8 cellular contexts compared by ENCODE assay signal in the genomic region with DNA sequence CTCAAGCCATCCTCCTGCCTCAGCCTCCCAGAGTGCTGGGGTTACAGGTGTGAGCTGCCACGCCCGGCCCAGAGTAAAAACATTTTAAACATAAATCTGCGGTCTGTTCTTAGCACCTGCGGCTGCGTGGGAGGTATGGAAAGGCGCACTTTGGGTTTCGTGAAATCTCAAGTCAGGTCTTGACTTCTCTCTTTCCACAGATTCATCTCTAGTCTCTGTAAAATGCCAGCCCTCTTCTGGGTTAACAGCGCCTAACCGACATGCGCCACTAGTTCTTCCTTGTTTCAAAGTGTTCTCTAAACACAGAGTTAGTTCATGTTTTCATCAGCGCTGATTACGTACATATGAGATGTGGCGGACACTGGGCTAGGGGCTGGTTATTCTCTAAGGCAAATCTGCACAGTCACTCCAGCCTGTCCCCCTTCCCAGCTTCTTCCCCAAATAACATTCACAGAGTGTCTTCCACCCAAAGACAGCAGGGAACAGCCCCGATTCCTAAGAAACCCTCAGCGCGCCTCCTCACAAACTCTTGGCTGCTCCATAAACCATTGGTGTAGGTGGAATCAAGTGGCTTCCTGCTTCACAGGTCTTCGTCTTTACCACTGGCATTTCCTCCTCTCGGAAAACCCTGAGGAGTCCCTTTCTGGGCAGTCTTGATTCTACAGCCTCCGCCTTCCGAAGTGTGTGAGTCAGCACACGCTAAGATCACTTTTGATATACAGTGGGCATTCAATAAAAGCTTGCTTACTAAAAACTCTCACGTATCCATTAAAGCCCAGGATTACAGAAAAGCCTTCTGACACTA. TPM values are rescaled to one million over a fixed set of nuclear protein-coding genes. Genes with fewer than 3 reads are reported as not detected.
DNase-seq lines count a peak whose midpoint lies in the region; ATAC-seq and TF ChIP-seq lines count a peak whose summit lies in the region.

No MANE protein-coding gene starts in this region.

- peaks cover 18% of the 10 kb centered on the region for H3K4me1 ChIP-seq in BLaER1
- peaks cover 0 to 7% of the 10 kb centered on the region in 2 donors for H3K4me1 ChIP-seq in lung (ENCODE audit: control insufficient read depth in 2 of 2, insufficient read depth in 2 of 2, low read length in 2 of 2)

- H3K27me3 ChIP-seq in BLaER1: no peaks in the 10 kb centered on the region
- no peaks in the 10 kb centered on the region for H3K27me3 ChIP-seq in WERI-Rb-1 (ENCODE audit: insufficient read depth, low read depth, severe bottlenecking)
- no peaks in the 10 kb centered on the region for H3K27me3 ChIP-seq in lung (ENCODE audit: control insufficient read depth, insufficient read depth)

- H3K4me3 Mint-ChIP-seq in chondrocyte (ENCODE audit: unreplicated experiment): peak overlapping the region; percentile 82

- no peaks in the 10 kb centered on the region for H3K9me3 Mint-ChIP-seq in chondrocyte (ENCODE audit: low read depth)

- peaks cover 1% of the 10 kb centered on the region for H3K36me3 Mint-ChIP-seq in chondrocyte (ENCODE audit: low read depth)

- no peak for TF ChIP-seq CTCF in WERI-Rb-1 (IDR thresholded peaks at IDR 0.05; ENCODE audit: low read depth, low read length)
- no peak for TF ChIP-seq CTCF in chondrocyte (IDR thresholded peaks at IDR 0.05)
- no peak for TF ChIP-seq CTCF in lung (IDR thresholded peaks at IDR 0.05; ENCODE audit: control extremely low read depth, extremely low read depth)

- peak; percentile 39 for ATAC-seq in GM21367 (IDR thresholded peaks at IDR 0.05; ENCODE audit: unreplicated experiment)
- peak; percentile 49 for ATAC-seq in lung (ENCODE audit: insufficient read depth, low FRiP score)

- H3K9me3 ChIP-seq in BLaER1: peaks cover 14% of the 10 kb centered on the region
- peaks cover 2% of the 10 kb centered on the region for H3K9me3 ChIP-seq in WERI-Rb-1 (ENCODE audit: severe bottlenecking)
- no peaks in the 10 kb centered on the region for H3K9me3 ChIP-seq in lung (ENCODE audit: control insufficient read depth in 2 of 2, insufficient read depth in 1 of 2, low read length in 1 of 2)

- peak overlapping the region; percentile 85 for H3K9ac ChIP-seq in BLaER1

- WGBS in lung, 2 donors: 31 to 41% methylated on average over 22 of the region's 22 CpGs

- H3K4me1 Mint-ChIP-seq in chondrocyte (ENCODE audit: low read depth): peaks cover 22% of the 10 kb centered on the region

- H3K4me2 ChIP-seq in BLaER1: peak overlapping the region; percentile 88

- H3K27me3 Mint-ChIP-seq in chondrocyte (ENCODE audit: low read depth): no peaks in the 10 kb centered on the region

- peak; percentile 30 for DNase-seq in Jurkat, Clone E6-1 (ENCODE audit: low read depth, low spot score)
- DNase-seq in WERI-Rb-1 (no peak), chondrocyte (ENCODE audit: low spot score) (no peak), lung (ENCODE audit: low spot score) (peak; percentile 48), NCI-H2196 (lab: John Stamatoyannopoulos, UW; ENCODE audit: unreplicated experiment) (no peak)
- DNase-seq in stimulated activated CD8-positive, alpha-beta memory T cell treated with anti-CD3 and anti-CD28 coated beads, Interleukin-15, amount 100 ng/mL, for 4 hours (ENCODE audit: low read depth in 2 of 2): peak; percentile 35 to 39

- peak overlapping the region; percentile 85 for H3K27ac ChIP-seq in BLaER1
- no peak overlapping the region for H3K27ac ChIP-seq in WERI-Rb-1
- peak overlapping the region; percentile 93 for H3K27ac ChIP-seq in lung (ENCODE audit: low read depth in 1 of 2, low read length in 1 of 2)

- peak overlapping the region; percentile 97 for H3K27ac Mint-ChIP-seq in chondrocyte (ENCODE audit: unreplicated experiment)

- peaks cover 49% of the 10 kb centered on the region for H4K20me1 ChIP-seq in BLaER1

- H3K4me3 ChIP-seq in BLaER1: peak overlapping the region; percentile 88
- peak overlapping the region; percentile 90 for H3K4me3 ChIP-seq in Jurkat, Clone E6-1 (ENCODE audit: low read length)
- peak overlapping the region; percentile 56 for H3K4me3 ChIP-seq in WERI-Rb-1 (ENCODE audit: low read depth, low read length)
- H3K4me3 ChIP-seq in lung: peak overlapping the region; percentile 25

- H3K36me3 ChIP-seq in BLaER1 (peaks cover 29% of the 10 kb centered on the region), WERI-Rb-1 (peaks cover 29% of the 10 kb centered on the region), lung (ENCODE audit: control insufficient read depth in 2 of 2, insufficient read depth in 2 of 2, low read length in 2 of 2) (peaks cover 0 to 5% of the 10 kb centered on the region in 2 donors)

RNA-seq across cellular contexts. Expression of gene PARP4, which starts 1.4 kb away (rescaled TPM):
- 34.4 TPM for polyA plus RNA-seq in Jurkat, Clone E6-1 (2012; ENCODE audit: insufficient read depth, insufficient read length)
- total RNA-seq in chondrocyte (35.7 to 44.9 TPM (median 35.8 TPM) in 3 replicates), lung (10 to 100 TPM; 60.7 to 61.1 TPM)
- 10 to 100 TPM; 18.4 to 31.7 TPM for polyA plus RNA-seq in lung

Comparison
In these comparisons a context has a peak if more than half of its experiments do, and no peak if none do; other contexts are left out.
1. H3K4me3 ChIP-seq: peak in every context shown above with its lines; median percentile 90 in Jurkat, Clone E6-1; 88 in BLaER1; 56 in WERI-Rb-1; 25 in lung.
2. DNase-seq: peak in Jurkat, Clone E6-1 (single experiment), lung (single experiment) and stimulated activated CD8-positive, alpha-beta memory T cell treated with anti-CD3 and anti-CD28 coated beads, Interleukin-15, amount 100 ng/mL, for 4 hours (2 of 2); none in WERI-Rb-1 (single experiment), chondrocyte (single experiment) and NCI-H2196 (single experiment).